ENCODE assay signal across 8 cellular contexts in the genomic region with DNA sequence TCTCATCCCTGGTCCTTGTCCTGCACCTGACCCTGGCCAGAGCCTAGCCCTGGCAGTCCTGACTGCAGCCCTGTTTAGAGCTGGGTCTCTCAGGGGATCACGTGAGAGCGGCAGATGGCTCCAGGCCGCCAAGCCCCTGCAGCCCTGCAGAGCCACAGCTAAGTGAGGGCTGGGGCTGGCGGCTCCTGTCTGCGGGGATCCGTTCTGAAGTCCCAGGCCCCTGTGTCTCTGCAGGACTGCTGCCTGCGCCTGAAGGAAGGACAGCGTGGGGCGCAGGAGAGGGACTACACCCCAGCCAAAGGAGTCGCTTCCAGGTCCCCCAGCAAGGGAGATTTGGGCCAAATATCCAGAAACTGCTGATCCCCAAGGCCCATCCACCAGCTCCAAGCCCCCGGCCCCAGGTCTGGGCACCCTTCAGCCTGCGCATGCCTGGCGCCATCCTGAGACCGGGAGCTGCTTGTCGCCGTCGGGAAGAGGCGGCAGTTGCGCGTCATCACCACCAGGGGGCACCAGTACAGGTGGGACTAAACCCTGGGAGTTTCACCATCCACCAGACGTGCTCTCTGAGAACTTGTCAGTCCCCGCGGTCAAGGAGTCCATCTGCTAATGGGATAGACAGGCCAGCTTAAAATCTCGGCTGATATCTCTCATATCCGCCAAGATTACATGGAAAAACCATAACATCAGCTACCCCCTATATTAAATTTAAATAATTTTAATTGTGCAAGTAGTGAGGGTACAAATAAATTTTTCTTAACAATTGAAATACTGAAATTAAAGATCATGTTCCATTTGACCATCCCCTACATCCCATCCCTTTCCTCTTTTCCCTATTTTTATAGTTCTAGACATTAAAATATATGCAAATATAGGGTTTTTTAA. TPM values are rescaled to one million over a fixed set of nuclear protein-coding genes. Genes with fewer than 3 reads are reported as not detected.
DNase-seq lines count a peak whose midpoint lies in the region; ATAC-seq and TF ChIP-seq lines count a peak whose summit lies in the region.

No MANE protein-coding gene starts in this region.

- H3K27me3 ChIP-seq in kidney epithelial cell (ENCODE audit: control insufficient read depth, insufficient read depth, low read length) = no peaks in the 10 kb centered on the region

- DNase-seq in A172 (ENCODE audit: low spot score) = peak; percentile 82
- DNase-seq in NCI-H2029 treated with DMSO at 0.1 percent for 48 hours (lab: John Stamatoyannopoulos, UW) = peak; percentile 48
- peak; percentile 34 for DNase-seq in UCSD-AML1 (lab: John Stamatoyannopoulos, UW; ENCODE audit: unreplicated experiment)
- peak; percentile 75 to 80 for DNase-seq in cardiac fibroblast (ENCODE audit: low read depth in 2 of 2)
- DNase-seq in kidney epithelial cell (ENCODE audit: low read depth) = peak; percentile 44
- DNase-seq in stimulated activated CD4-positive, alpha-beta T cell treated with anti-CD3 and anti-CD28 coated beads, Interleukin-2, amount 100 ng/mL, for 48 hours = peak; percentile 75 to 76

- ATAC-seq in GM18498 (IDR thresholded peaks at IDR 0.05; ENCODE audit: unreplicated experiment) (peak; percentile 86), HG02885 (IDR thresholded peaks at IDR 0.05; ENCODE audit: poor library complexity, unreplicated experiment) (peak; percentile 89)

- H3K36me3 ChIP-seq in kidney epithelial cell (ENCODE audit: control insufficient read depth, insufficient read depth, low read length) = no peaks in the 10 kb centered on the region

- H3K4me3 ChIP-seq in cardiac fibroblast (replicated peaks in 1 of 2; ENCODE audit: low read depth in 2 of 2, low read length in 2 of 2) = peak overlapping the region in 1 of 2 donors; percentile 21
- peak overlapping the region; percentile 0 for H3K4me3 ChIP-seq in kidney epithelial cell (ENCODE audit: low read depth, low read length)

- peak; percentile 99 for TF ChIP-seq CTCF in cardiac fibroblast (IDR thresholded peaks at IDR 0.05; ENCODE audit: low read depth, low read length)
- TF ChIP-seq CTCF in kidney epithelial cell (IDR thresholded peaks at IDR 0.05; ENCODE audit: insufficient read depth, low read length, poor library complexity, severe bottlenecking) = peak; percentile 98

RNA-seq across cellular contexts. Expression of a gene that starts 25.1 kb away (rescaled TPM):
- not detected in 2 replicates for total RNA-seq in A172 (2014; rRNA removed; shearing (Covaris generic))
- total RNA-seq in kidney epithelial cell = not detected in 2 replicates

RNA-seq across cellular contexts. Expression of a gene that starts 27.0 kb away (rescaled TPM):
- 25.1 and 25.9 TPM in 2 replicates for total RNA-seq in A172 (2014; rRNA removed; shearing (Covaris generic))
- 1.6 and 2.5 TPM in 2 replicates for total RNA-seq in kidney epithelial cell
